7 cellular contexts compared by ENCODE assay signal in the genomic region with DNA sequence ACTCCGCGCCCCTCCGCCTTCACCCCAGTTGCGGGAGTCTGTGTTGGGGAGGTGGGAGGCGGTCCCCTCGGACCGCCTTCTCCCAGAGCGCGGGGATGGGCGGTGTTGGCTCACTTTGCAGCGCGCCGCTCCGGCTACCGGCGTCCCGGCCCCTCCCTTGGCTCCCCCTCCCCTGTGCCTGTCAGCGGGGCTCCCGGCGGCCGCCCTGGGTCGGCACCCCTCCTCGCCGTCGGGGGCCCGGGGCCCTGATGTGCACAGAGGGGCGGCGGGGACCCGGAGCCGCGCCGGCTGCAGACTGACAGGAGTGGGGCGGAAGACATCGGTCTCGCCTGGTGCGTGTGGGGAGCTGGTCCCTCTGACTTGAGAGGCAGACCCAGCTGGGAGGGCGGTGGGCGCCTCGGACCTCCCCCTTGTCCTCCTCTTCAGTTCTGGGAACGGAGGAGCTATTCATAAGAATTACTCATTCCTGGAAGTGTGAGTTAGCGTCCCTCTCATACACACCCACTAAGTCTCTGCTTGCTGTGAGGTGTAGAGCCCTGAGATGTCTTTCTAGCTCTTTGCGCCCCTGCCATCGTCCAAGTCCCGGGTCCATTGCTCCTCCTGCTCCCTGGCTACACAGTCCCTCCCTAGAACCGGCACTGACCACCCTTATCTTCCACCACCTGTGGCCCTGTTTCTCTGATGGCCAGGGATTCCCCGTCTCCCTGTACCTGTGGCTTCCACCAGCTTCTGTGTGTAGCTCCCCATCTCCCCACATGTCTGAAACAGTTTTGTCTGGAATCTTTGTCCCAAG. TPM values are rescaled to one million over a fixed set of nuclear protein-coding genes. Genes with fewer than 3 reads are reported as not detected.
DNase-seq lines count a peak whose midpoint lies in the region; ATAC-seq and TF ChIP-seq lines count a peak whose summit lies in the region.

No MANE protein-coding gene starts in this region.

- H3K27me3 ChIP-seq in H9 (ENCODE audit: insufficient read depth, low read length) = peaks cover 21% of the 10 kb centered on the region

- no peak overlapping the region for H2BK20ac ChIP-seq in H9 (ENCODE audit: low read depth, low read length, poor library complexity, severe bottlenecking)

- no peak overlapping the region for H2BK15ac ChIP-seq in H9 (ENCODE audit: low read depth, low read length)

- no peak overlapping the region for H2BK12ac ChIP-seq in H9 (ENCODE audit: insufficient read length, low read depth, low read length)

- no peak overlapping the region for H3K9ac ChIP-seq in H9 (ENCODE audit: extremely low read depth, insufficient read length, low read length)

- no peak overlapping the region for H3K18ac ChIP-seq in H9 (ENCODE audit: insufficient read length, low read depth, low read length)

- no peaks in the 10 kb centered on the region for H3K9me3 ChIP-seq in H9 (ENCODE audit: control insufficient read depth, low read depth, low read length)

- H4K5ac ChIP-seq in H9 (ENCODE audit: insufficient read length, low read depth, low read length) = no peak overlapping the region

- peaks cover 15% of the 10 kb centered on the region for H3K23me2 ChIP-seq in H9 (ENCODE audit: insufficient read length, low read depth, low read length, poor library complexity, severe bottlenecking)

- no peak overlapping the region for H3T11ph ChIP-seq in H9 (ENCODE audit: low read length)

- H3K4me1 ChIP-seq in H9 (ENCODE audit: insufficient read depth, low read length) = 0 out of 2 replicates have a peak, but pooled peaks cover 1% of the 10 kb centered on the region

- peak; percentile 41 for DNase-seq in H9
- peak; percentile 8 for DNase-seq in T1000 (lab: John Stamatoyannopoulos, UW)
- no peak for DNase-seq in naive thymus-derived CD8-positive, alpha-beta T cell
- DNase-seq in GOT3 (lab: John Stamatoyannopoulos, UW) = no peak
- DNase-seq in GM19238 (ENCODE audit: insufficient read length, low spot score) = no peak

- no peak overlapping the region for H4K8ac ChIP-seq in H9 (replicated peaks; ENCODE audit: insufficient read length, low read depth, low read length)

- peaks cover 29% of the 10 kb centered on the region for H3K27me3 Mint-ChIP-seq in H9 (ENCODE audit: low read depth)
- peaks cover 20 to 47% (median 25%) of the 10 kb centered on the region in 5 donors for H3K27me3 Mint-ChIP-seq in naive thymus-derived CD8-positive, alpha-beta T cell

- H2AK5ac ChIP-seq in H9 (ENCODE audit: insufficient read length, low read length) = no peak overlapping the region

- H4K20me1 ChIP-seq in H9 (ENCODE audit: control insufficient read depth, insufficient read depth, insufficient read length) = no peaks in the 10 kb centered on the region

- no peak overlapping the region for H3K23ac ChIP-seq in H9 (ENCODE audit: insufficient read length, low read depth, low read length)

- H3K56ac ChIP-seq in H9 (ENCODE audit: insufficient read length, low read depth, low read length) = no peak overlapping the region

- no peak overlapping the region for H3K14ac ChIP-seq in H9 (ENCODE audit: insufficient read depth, low read length)

- no peaks in the 10 kb centered on the region; a peak in 1 of 5 replicates for H3K9me3 Mint-ChIP-seq in H9
- H3K9me3 Mint-ChIP-seq in naive thymus-derived CD8-positive, alpha-beta T cell = no peaks in the 10 kb centered on the region

- H3K4me2 ChIP-seq in H9 (ENCODE audit: insufficient read depth, insufficient read length, low read length) = peak overlapping the region; percentile 66

- peak; percentile 22 for ATAC-seq in esophagus mucosa
- ATAC-seq in naive thymus-derived CD8-positive, alpha-beta T cell = peak; percentile 24 to 26
- ATAC-seq in GM19455 (IDR thresholded peaks at IDR 0.05; ENCODE audit: unreplicated experiment) = no peak

- no CpG with 5 or more reads among the region's 46 CpGs for WGBS in H9 (ENCODE audit: extremely low coverage, insufficient read length, low lambda C conversion rate)

- no peak overlapping the region for H2AFZ ChIP-seq in H9 (ENCODE audit: low read length)

- no peak overlapping the region for H3K4ac ChIP-seq in H9 (ENCODE audit: low read depth, low read length)

- no peak overlapping the region for H3K27ac Mint-ChIP-seq in H9
- H3K27ac Mint-ChIP-seq in naive thymus-derived CD8-positive, alpha-beta T cell = peak overlapping the region in 1 of 10 donors; percentile 77

- peak overlapping the region; percentile 76 to 88 for H3K4me3 Mint-ChIP-seq in H9
- H3K4me3 Mint-ChIP-seq in naive thymus-derived CD8-positive, alpha-beta T cell = peak overlapping the region; percentile 67 to 83 (median 76)

- no peak overlapping the region for H4K91ac ChIP-seq in H9 (ENCODE audit: insufficient read length, low read depth, low read length)

- no peak overlapping the region for H3K27ac ChIP-seq in H9 (ENCODE audit: insufficient read length, low read depth, low read length)

- no peaks in the 10 kb centered on the region for H3K79me2 ChIP-seq in H9 (ENCODE audit: insufficient read depth, low read length)

- POLR2A ChIA-PET in naive thymus-derived CD8-positive, alpha-beta T cell (lab: Charles Lee) = no interaction called here

- H3K4me1 Mint-ChIP-seq in H9 = peaks cover 16 to 17% of the 10 kb centered on the region in 2 experiments
- H3K4me1 Mint-ChIP-seq in naive thymus-derived CD8-positive, alpha-beta T cell = peaks cover 7 to 18% (median 14%) of the 10 kb centered on the region in 4 donors

- H2BK5ac ChIP-seq in H9 (ENCODE audit: insufficient read length, low read length) = no peak overlapping the region

- no peaks in the 10 kb centered on the region for H3K79me1 ChIP-seq in H9 (ENCODE audit: insufficient read depth, low read depth, low read length, poor library complexity, severe bottlenecking)

- no peak overlapping the region for H2BK120ac ChIP-seq in H9 (ENCODE audit: low read depth, low read length, poor library complexity, severe bottlenecking)

- TF ChIP-seq CTCF in H9 (conservative IDR thresholded peaks at IDR 0.05) = no peak

- H3K36me3 Mint-ChIP-seq in H9 (ENCODE audit: insufficient read depth in 1 of 3, low read depth in 3 of 3) = no peaks in the 10 kb centered on the region
- peaks cover 0 to 4% (median 3%) of the 10 kb centered on the region in 3 donors for H3K36me3 Mint-ChIP-seq in naive thymus-derived CD8-positive, alpha-beta T cell

RNA-seq across cellular contexts. Expression of gene KALRN, which starts 1.0 kb away (rescaled TPM):
- 11.3 and 11.9 TPM in 2 replicates for total RNA-seq in H9 (2021)
- total RNA-seq in esophagus mucosa = 22.0 TPM
- 1 to 10 TPM; 2.6 to 4.4 TPM for total RNA-seq in naive thymus-derived CD8-positive, alpha-beta T cell
- under 1 TPM in 2 of 3 donors, not detected in 1; 0.73 to 0.75 TPM for polyA plus RNA-seq in naive thymus-derived CD8-positive, alpha-beta T cell

RNA-seq across cellular contexts. Expression of gene ROPN1, which starts 42.3 kb away (rescaled TPM):
- total RNA-seq in H9 (2021) (not detected in 2 replicates), esophagus mucosa (not detected)
- not detected for total RNA-seq in naive thymus-derived CD8-positive, alpha-beta T cell
- not detected for polyA plus RNA-seq in naive thymus-derived CD8-positive, alpha-beta T cell

Comparison
In these comparisons a context has a peak if more than half of its experiments do, and no peak if none do; other contexts are left out.
1. DNase-seq: peak in H9 (single experiment) and T1000 (single experiment); none in naive thymus-derived CD8-positive, alpha-beta T cell (0 of 10), GOT3 (single experiment) and GM19238 (single experiment).